24 cellular contexts compared by ENCODE assay signal in the genomic region with DNA sequence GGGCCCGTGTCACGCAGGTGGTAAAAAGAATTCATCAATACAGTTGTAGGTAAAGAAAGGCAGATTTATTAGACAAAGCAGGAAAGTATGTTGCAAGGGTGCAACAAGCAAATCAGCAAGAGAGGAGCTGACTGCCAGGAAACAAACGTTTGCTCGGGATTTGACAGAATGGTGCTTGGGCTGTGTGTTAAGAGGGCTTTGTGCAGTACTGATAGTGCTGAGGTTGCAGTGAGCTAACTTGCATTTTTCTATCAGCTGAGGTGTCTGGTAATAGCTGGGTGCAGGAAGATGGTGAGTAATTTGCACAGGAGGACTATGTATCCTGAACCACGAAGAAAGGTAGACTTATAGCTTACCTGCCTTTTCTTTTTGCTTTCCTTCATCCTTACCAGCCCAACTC. TPM values are rescaled to one million over a fixed set of nuclear protein-coding genes. Genes with fewer than 3 reads are reported as not detected.
"Had no signal": no experiment of that assay in that cellular context is flagged by ENCODE, and none has a peak within 500 bp of the region (broad histone marks: within the 10 kb centered on the region; RNA-seq: fewer than 3 reads in every experiment).

No MANE protein-coding gene starts in this region.

- H2AFZ ChIP-seq: hepatocyte, parathyroid adenoma had no signal

- H3K36me3 ChIP-seq: sigmoid colon, tibial nerve had no signal

- FAIRE-seq: colon, kidney had no signal

- H3K4me3 ChIP-seq: hepatocyte, lung, psoas muscle, sigmoid colon, skin epidermis, testis, tibial nerve had no signal

- H3K27ac ChIP-seq: foreskin keratinocyte, hepatocyte, parathyroid adenoma, psoas muscle, sigmoid colon, skin epidermis, testis, tibial nerve had no signal

- H3K79me2 ChIP-seq: parathyroid adenoma had no signal

- DNase-seq: foreskin keratinocyte; head of caudate nucleus; kidney; left cardiac atrium; left ventricle myocardium superior; mesenchymal stem cell; naive B cell; psoas muscle; sigmoid colon; stimulated activated CD4-positive, alpha-beta T cell treated with anti-CD3 and anti-CD28 coated beads, Interleukin-2, amount 100 ng/mL, for 24 hours; stimulated activated CD4-positive, alpha-beta T cell treated with anti-CD3 and anti-CD28 coated beads, Interleukin-4, amount 100 ng/mL, for 4 hours; stimulated activated naive B cell treated with anti-CD40 and anti-IgM and Interleukin-4, amounts not matched to agents 10 μg/mL and 1 μg/mL and 100 μg/mL, for 72 hours; stimulated activated naive CD8-positive, alpha-beta T cell treated with anti-CD3 and anti-CD28 coated beads, Interleukin-15, amount 100 ng/mL, for 72 hours; testis had no signal

- H3K9ac ChIP-seq: parathyroid adenoma had no signal

- ATAC-seq: foreskin keratinocyte; left cardiac atrium; left ventricle myocardium superior; psoas muscle; stimulated activated naive B cell treated with anti-CD40 and anti-IgM and Interleukin-4, amounts not matched to agents 10 μg/mL and 1 μg/mL and 100 μg/mL, for 72 hours; stimulated activated naive CD8-positive, alpha-beta T cell treated with anti-CD3 and anti-CD28 coated beads, Interleukin-15, amount 100 ng/mL, for 72 hours had no signal

- H3K9me3 Mint-ChIP-seq: dendritic cell treated with granulocyte-macrophage colony-stimulating factor and Interleukin-4, amounts not matched to agents 40 ng/mL and 50 ng/mL, for 4 days; naive B cell; nephron; stimulated activated naive B cell treated with anti-CD40 and anti-IgM and Interleukin-4, amounts not matched to agents 10 μg/mL and 1 μg/mL and 100 μg/mL, for 72 hours; stimulated activated naive CD8-positive, alpha-beta T cell treated with anti-CD3 and anti-CD28 coated beads, Interleukin-15, amount 100 ng/mL, for 72 hours had no signal

- H3K27me3 ChIP-seq: foreskin keratinocyte, hepatocyte, sigmoid colon, testis, tibial nerve had no signal

- H3K9me3 ChIP-seq: psoas muscle, sigmoid colon, testis, tibial nerve had no signal

- H3K4me1 ChIP-seq: foreskin keratinocyte, parathyroid adenoma had no signal

- H3K27ac Mint-ChIP-seq: dendritic cell treated with granulocyte-macrophage colony-stimulating factor and Interleukin-4, amounts not matched to agents 40 ng/mL and 50 ng/mL, for 4 days; naive B cell; nephron; stimulated activated naive B cell treated with anti-CD40 and anti-IgM and Interleukin-4, amounts not matched to agents 10 μg/mL and 1 μg/mL and 100 μg/mL, for 72 hours; stimulated activated naive CD8-positive, alpha-beta T cell treated with anti-CD3 and anti-CD28 coated beads, Interleukin-15, amount 100 ng/mL, for 72 hours had no signal

- H3K4me2 ChIP-seq: hepatocyte had no signal

- H3K4me3 Mint-ChIP-seq: dendritic cell treated with granulocyte-macrophage colony-stimulating factor and Interleukin-4, amounts not matched to agents 40 ng/mL and 50 ng/mL, for 4 days; nephron; stimulated activated naive B cell treated with anti-CD40 and anti-IgM and Interleukin-4, amounts not matched to agents 10 μg/mL and 1 μg/mL and 100 μg/mL, for 72 hours; stimulated activated naive CD8-positive, alpha-beta T cell treated with anti-CD3 and anti-CD28 coated beads, Interleukin-15, amount 100 ng/mL, for 72 hours had no signal

RNA-seq across cellular contexts. Expression of gene FBLL1, which starts 46.7 kb away (rescaled TPM):
- total RNA-seq: epithelial cell of proximal tubule, foreskin keratinocyte, left ventricle myocardium superior, subcutaneous adipose tissue, tibial nerve had no signal
- polyA plus RNA-seq: foreskin keratinocyte had no signal
